8 cellular contexts compared by ENCODE assay signal in the genomic region with DNA sequence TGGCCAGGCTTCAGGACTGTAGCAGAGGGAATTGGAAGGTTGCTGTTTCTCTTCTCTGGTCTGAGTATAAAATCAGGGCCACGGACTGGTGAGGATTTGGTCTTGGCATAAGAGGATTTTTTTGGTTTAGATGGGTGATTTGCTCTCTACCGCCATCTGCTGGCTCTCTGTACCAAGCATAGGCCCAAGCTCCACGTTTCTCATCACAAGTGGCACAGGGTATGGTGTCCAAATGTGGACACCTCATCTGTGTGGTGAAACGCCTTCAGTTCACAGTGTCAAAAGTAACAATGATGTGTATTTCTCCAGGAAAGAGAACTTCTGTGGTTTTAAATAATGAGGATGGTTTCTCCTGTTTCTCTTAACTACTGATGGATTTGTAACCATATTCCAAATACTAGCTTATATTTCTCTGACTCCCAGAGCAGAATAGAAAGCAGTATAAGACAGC.
A peak's percentile ranks its signal among the peaks of the same experiment; 100 is the strongest.
DNase-seq lines count a peak whose midpoint lies in the region; ATAC-seq, FAIRE-seq and TF ChIP-seq lines count a peak whose summit lies in the region.

No MANE protein-coding gene starts in this region.

- ATAC-seq in HG03095 (IDR thresholded peaks at IDR 0.05; ENCODE audit: unreplicated experiment): peak; percentile 74

- H3K4me3 ChIP-seq in GM12875 (ENCODE audit: low read depth, low read length): no peak overlapping the region

- TF ChIP-seq CTCF in GM12875 (IDR thresholded peaks at IDR 0.05; ENCODE audit: borderline replicate concordance, insufficient read depth, low read depth, low read length): peak; percentile 89

- DNase-seq in NCI-H446 treated with DMSO at 0.1 percent for 48 hours (lab: John Stamatoyannopoulos, UW): peak; percentile 76
- peak; percentile 47 to 59 for DNase-seq in activated CD4-positive, alpha-beta T cell treated with anti-CD3 and anti-CD28 coated beads, Interleukin-2, amount 50 U/mL, for 4 hours
- peak; percentile 51 to 72 for DNase-seq in dermis microvascular lymphatic vessel endothelial cell (ENCODE audit: low read depth in 2 of 2)
- DNase-seq in medulla oblongata (ENCODE audit: extremely low spot score): peak; percentile 86
- DNase-seq in stimulated activated CD8-positive, alpha-beta memory T cell treated with anti-CD3 and anti-CD28 coated beads, Interleukin-15, amount 100 ng/mL, for 48 hours (ENCODE audit: low read depth in 2 of 2): peak; percentile 4 to 23

- peak; percentile 37 for FAIRE-seq in A204.1 (lab: Jason Lieb, UNC)

Comparison
In these comparisons a context has a peak if more than half of its experiments do, and no peak if none do; other contexts are left out.
1. DNase-seq: peak in every context shown above with its lines; median percentile 86 in medulla oblongata; 76 in NCI-H446 treated with DMSO at 0.1 percent for 48 hours; 62 in dermis microvascular lymphatic vessel endothelial cell; 53 in activated CD4-positive, alpha-beta T cell treated with anti-CD3 and anti-CD28 coated beads, Interleukin-2, amount 50 U/mL, for 4 hours; 14 in stimulated activated CD8-positive, alpha-beta memory T cell treated with anti-CD3 and anti-CD28 coated beads, Interleukin-15, amount 100 ng/mL, for 48 hours.